18 cellular contexts compared by ENCODE assay signal in genomic region chr16:64580558-64580957, GRCh38.
"Had no signal": no experiment of that assay in that cellular context is flagged by ENCODE, and none has a peak within 500 bp of the region (broad histone marks: within the 10 kb centered on the region; RNA-seq: fewer than 3 reads in every experiment).

No MANE protein-coding gene starts in this region.

- H3K4me1 ChIP-seq: esophagus squamous epithelium, gastroesophageal sphincter, psoas muscle, right lobe of liver, testis, tibial nerve, upper lobe of right lung, vagina had no signal

- H3K27ac ChIP-seq: esophagus squamous epithelium, gastroesophageal sphincter, neutrophil, psoas muscle, right lobe of liver, testis, tibial nerve, upper lobe of right lung, vagina had no signal

- H3K9me3 ChIP-seq: esophagus squamous epithelium, gastroesophageal sphincter, mucosa of descending colon, neutrophil, psoas muscle, right lobe of liver, testis, tibial nerve, upper lobe of right lung, vagina had no signal

- H3K27me3 ChIP-seq: esophagus squamous epithelium, gastroesophageal sphincter, neutrophil, right lobe of liver, testis, tibial nerve, upper lobe of right lung, vagina had no signal

- H3K4me3 ChIP-seq: esophagus squamous epithelium, gastroesophageal sphincter, mucosa of descending colon, psoas muscle, right lobe of liver, testis, tibial nerve, upper lobe of right lung, vagina had no signal

- DNase-seq: effector memory CD8-positive, alpha-beta T cell; esophagus squamous epithelium; foreskin fibroblast; glutamatergic neuron; islet precursor cell; mammary epithelial cell; mucosa of descending colon; naive thymus-derived CD8-positive, alpha-beta T cell; psoas muscle; retina; right lobe of liver; stimulated activated CD4-positive, alpha-beta T cell treated with anti-CD3 and anti-CD28 coated beads, Interleukin-4, amount 100 ng/mL, for 1 hour; testis; upper lobe of right lung had no signal

- H3K36me3 ChIP-seq: esophagus squamous epithelium, gastroesophageal sphincter, neutrophil, right lobe of liver, tibial nerve, upper lobe of right lung, vagina had no signal
